ENCODE assay signal across 18 cellular contexts in genomic region chr5:147661576-147661975, GRCh38.
DNase-seq lines count a peak whose midpoint lies in the region; ATAC-seq and TF ChIP-seq lines count a peak whose summit lies in the region.
"Had no signal": no experiment of that assay in that cellular context is flagged by ENCODE, and none has a peak within 500 bp of the region (broad histone marks: within the 10 kb centered on the region; RNA-seq: fewer than 3 reads in every experiment).

No MANE protein-coding gene starts in this region.

- no peak overlapping the region for H3K4me3 ChIP-seq in choroid plexus epithelial cell (ENCODE audit: low read depth, low read length)
- H3K4me3 ChIP-seq: lung, SK-N-MC, stomach, transverse colon had no signal

- H3K27ac ChIP-seq in temporal lobe (ENCODE audit: low read depth, low read length) = peak overlapping the region; percentile 21
- H3K27ac ChIP-seq: C4-2B, SK-N-MC, stomach, transverse colon had no signal

- no peak for TF ChIP-seq CTCF in choroid plexus epithelial cell (conservative IDR thresholded peaks at IDR 0.05; ENCODE audit: low read depth, low read length)

- ATAC-seq in GM18858 (IDR thresholded peaks at IDR 0.05; ENCODE audit: unreplicated experiment) (no peak), GM18502 (IDR thresholded peaks at IDR 0.05; ENCODE audit: poor library complexity, unreplicated experiment) (no peak)

- DNase-seq in M059J (ENCODE audit: low read depth) (peak; percentile 4), choroid plexus epithelial cell (ENCODE audit: low read depth) (peak; percentile 57), inferior parietal cortex (ENCODE audit: extremely low spot score) (peak; percentile 70)
- DNase-seq in stimulated activated CD4-positive, alpha-beta T cell treated with anti-CD3 and anti-CD28 coated beads, Interleukin-4, amount 100 ng/mL, for 1 hour = no peak
- DNase-seq: activated CD4-positive, alpha-beta T cell treated with anti-CD3 and anti-CD28 coated beads, Interleukin-2, amount 50 U/mL, for 48 hours; activated CD8-positive, alpha-beta memory T cell treated with anti-CD3 and anti-CD28 coated beads, Interleukin-2, amount 50 U/mL, for 4 hours; central memory CD4-positive, alpha-beta T cell; DMS79; NCI-H1694; NCI-H510A; stomach; transverse colon had no signal
